Comparison of ENCODE assay signal across 27 cellular contexts in the genomic region with DNA sequence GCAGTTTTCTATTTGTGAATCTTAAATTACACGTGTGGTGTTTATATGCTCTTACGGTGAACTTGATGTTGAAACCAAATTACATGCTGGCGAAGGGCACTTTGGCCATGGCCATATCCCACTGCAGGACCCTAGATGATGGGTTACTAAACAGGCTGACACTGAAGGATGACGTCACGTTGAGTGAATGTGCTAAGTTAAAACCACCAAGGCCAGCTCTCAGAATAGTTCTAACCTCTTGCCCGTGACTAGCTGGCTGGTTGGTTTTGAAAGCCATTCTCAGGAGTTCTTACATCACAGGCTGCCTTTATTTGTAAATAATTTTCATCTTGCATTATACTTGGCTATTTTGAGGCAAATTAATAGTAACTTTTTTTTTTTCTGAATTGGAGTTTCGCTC. TPM values are rescaled to one million over a fixed set of nuclear protein-coding genes. Genes with fewer than 3 reads are reported as not detected.
DNase-seq lines count a peak whose midpoint lies in the region; ATAC-seq and TF ChIP-seq lines count a peak whose summit lies in the region.
"Had no signal": no experiment of that assay in that cellular context is flagged by ENCODE, and none has a peak within 500 bp of the region (broad histone marks: within the 10 kb centered on the region; RNA-seq: fewer than 3 reads in every experiment).

No MANE protein-coding gene starts in this region.

- peaks cover 0 to 8% (median 0%) of the 10 kb centered on the region in 3 donors for H3K27me3 Mint-ChIP-seq in CD14-positive monocyte (ENCODE audit: low read depth in 3 of 3)
- H3K27me3 Mint-ChIP-seq in activated T-helper 17 cell treated with anti-CD3 and anti-CD28 coated beads, Interleukin-2, amount 50 U/mL, for 72 hours: no peaks in the 10 kb centered on the region
- H3K27me3 Mint-ChIP-seq in GM23338 (ENCODE audit: insufficient read depth, low read depth, poor library complexity): peaks cover 2% of the 10 kb centered on the region
- H3K27me3 Mint-ChIP-seq: activated B cell treated with CpG ODN at 0.5 μM for 24 hours had no signal

- no peaks in the 10 kb centered on the region for H4K20me1 ChIP-seq in GM23338 (replicated peaks; ENCODE audit: insufficient read depth)

- H3F3A ChIP-seq in GM23338 (replicated peaks; ENCODE audit: low read depth): no peaks in the 10 kb centered on the region

- peak; percentile 31 for ATAC-seq in activated T-helper 17 cell treated with anti-CD3 and anti-CD28 coated beads, Interleukin-2, amount 50 U/mL, for 72 hours (replicated peaks)
- no peak for ATAC-seq in left cardiac atrium
- no peak for ATAC-seq in GM23338
- ATAC-seq: CD8-positive, alpha-beta T cell; HepG2; right cardiac atrium had no signal

- intact Hi-C loops in CD14-positive monocyte (cut with micrococcal nuclease): loop anchor here in 1 of 2 donors (10.0 kb wide), 1 partner anchor 54 kb away; no protein-coding TSS in a partner anchor
- intact Hi-C loops in left cardiac atrium (cut with DNase I): no loop called here

- TF ChIP-seq CTCF in CD14-positive monocyte (IDR thresholded peaks at IDR 0.05) (no peak), neutrophil (IDR thresholded peaks at IDR 0.05) (no peak), GM23338 (conservative IDR thresholded peaks at IDR 0.05; ENCODE audit: low read depth in 2 of 2) (no peak), BE2C (IDR thresholded peaks at IDR 0.05; ENCODE audit: low read depth, low read length) (no peak)

- H3K9me3 ChIP-seq in neutrophil (no peaks in the 10 kb centered on the region), BE2C (no peaks in the 10 kb centered on the region)
- H3K9me3 ChIP-seq: breast epithelium, testis had no signal

- H3K4me2 ChIP-seq in GM23338: no peak overlapping the region

- peak overlapping the region; percentile 98 for H3K27ac ChIP-seq in neutrophil
- H3K27ac ChIP-seq in GM23338 (ENCODE audit: low read depth): no peak overlapping the region
- H3K27ac ChIP-seq: breast epithelium, epithelial cell of prostate, GM23248, parathyroid adenoma, testis had no signal

- no peak overlapping the region for H3K4me3 ChIP-seq in neutrophil (ENCODE audit: low read depth in 1 of 2, low read length in 1 of 2)
- no peak overlapping the region for H3K4me3 ChIP-seq in GM23338
- H3K4me3 ChIP-seq in BE2C (ENCODE audit: low read depth, low read length): no peak overlapping the region
- H3K4me3 ChIP-seq: breast epithelium, GM23248, testis had no signal

- H3K36me3 Mint-ChIP-seq in CD14-positive monocyte: peaks cover 18 to 19% of the 10 kb centered on the region in 2 donors
- H3K36me3 Mint-ChIP-seq in activated T-helper 17 cell treated with anti-CD3 and anti-CD28 coated beads, Interleukin-2, amount 50 U/mL, for 72 hours (ENCODE audit: low read depth): peaks cover 89% of the 10 kb centered on the region
- peaks cover 78% of the 10 kb centered on the region for H3K36me3 Mint-ChIP-seq in GM23338 (ENCODE audit: low read depth)

- no peak overlapping the region for H2AFZ ChIP-seq in GM23338
- H2AFZ ChIP-seq: GM23248, parathyroid adenoma had no signal

- peaks cover 47% of the 10 kb centered on the region for H3K4me1 Mint-ChIP-seq in CD14-positive monocyte
- H3K4me1 Mint-ChIP-seq in activated T-helper 17 cell treated with anti-CD3 and anti-CD28 coated beads, Interleukin-2, amount 50 U/mL, for 72 hours: no peaks in the 10 kb centered on the region
- H3K4me1 Mint-ChIP-seq in GM23338: peaks cover 9% of the 10 kb centered on the region; the same call in 2 of the 3 replicates
- H3K4me1 Mint-ChIP-seq: nephron progenitor cell had no signal

- H3K9me3 Mint-ChIP-seq in CD14-positive monocyte (peaks cover 0 to 2% (median 0%) of the 10 kb centered on the region in 7 donors), GM23338 (no peaks in the 10 kb centered on the region)
- H3K9me3 Mint-ChIP-seq in activated T-helper 17 cell treated with anti-CD3 and anti-CD28 coated beads, Interleukin-2, amount 50 U/mL, for 72 hours: no peaks in the 10 kb centered on the region
- H3K9me3 Mint-ChIP-seq: activated B cell treated with CpG ODN at 0.5 μM for 24 hours; activated naive CD4-positive, alpha-beta T cell treated with anti-CD3 and anti-CD28 coated beads for 36 hours; activated T-cell treated with anti-CD3 and anti-CD28 coated beads, Interleukin-2, amount 50 U/mL, for 4 hours; CD8-positive, alpha-beta T cell; nephron progenitor cell had no signal

- peak; percentile 3 for DNase-seq in NK-92 treated with Interleukin-12 subunit alpha and Interleukin-12 subunit beta, amount 100 ng/mL, for 24 hours (lab: John Stamatoyannopoulos, UW)
- DNase-seq in NK-92 (lab: John Stamatoyannopoulos, UW; ENCODE audit: unreplicated experiment) (no peak), CD14-positive monocyte (ENCODE audit: low spot score) (peak; percentile 51), left cardiac atrium (no peak), GM23338 (ENCODE audit: low spot score) (no peak), BE2C (no peak)
- DNase-seq: 8988T; activated B cell treated with CpG ODN at 0.5 μM for 24 hours; activated naive CD4-positive, alpha-beta T cell treated with anti-CD3 and anti-CD28 coated beads for 36 hours; activated T-cell treated with anti-CD3 and anti-CD28 coated beads, Interleukin-2, amount 50 U/mL, for 4 hours; CD8-positive, alpha-beta T cell; effector CD8-positive, alpha-beta T cell; GM23248; islet precursor cell; NCI-H1092 treated with DMSO at 0.1 percent for 48 hours; NCI-H1930; NCI-H526; nephron progenitor cell; right cardiac atrium; stimulated activated CD4-positive, alpha-beta T cell treated with anti-CD3 and anti-CD28 coated beads, Interleukin-4, amount 100 ng/mL, for 1 hour; testis had no signal

- H3K27me3 ChIP-seq in neutrophil (no peaks in the 10 kb centered on the region), GM23338 (ENCODE audit: insufficient read depth) (no peaks in the 10 kb centered on the region), BE2C (no peaks in the 10 kb centered on the region)
- H3K27me3 ChIP-seq: testis had no signal

- H3K4me3 Mint-ChIP-seq in CD14-positive monocyte: no peak overlapping the region
- H3K4me3 Mint-ChIP-seq in activated T-helper 17 cell treated with anti-CD3 and anti-CD28 coated beads, Interleukin-2, amount 50 U/mL, for 72 hours: peak overlapping the region; percentile 10
- H3K4me3 Mint-ChIP-seq in GM23338: no peak overlapping the region
- H3K4me3 Mint-ChIP-seq: activated B cell treated with CpG ODN at 0.5 μM for 24 hours; activated naive CD4-positive, alpha-beta T cell treated with anti-CD3 and anti-CD28 coated beads for 36 hours; activated T-cell treated with anti-CD3 and anti-CD28 coated beads, Interleukin-2, amount 50 U/mL, for 4 hours; CD8-positive, alpha-beta T cell; nephron progenitor cell had no signal

- no peaks in the 10 kb centered on the region for H3K9me2 ChIP-seq in GM23338 (ENCODE audit: insufficient read depth)

- peaks cover 70 to 81% of the 10 kb centered on the region in 2 experiments for H3K4me1 ChIP-seq in neutrophil (ENCODE audit: control insufficient read depth in 1 of 2, insufficient read depth in 1 of 2, low read depth in 1 of 2, low read length in 1 of 2)
- no peaks in the 10 kb centered on the region; the same call in 1 of the 2 replicates for H3K4me1 ChIP-seq in GM23338 (ENCODE audit: insufficient read depth)
- no peaks in the 10 kb centered on the region; the same call in 1 of the 2 replicates for H3K4me1 ChIP-seq in BE2C
- H3K4me1 ChIP-seq: breast epithelium, parathyroid adenoma, testis had no signal

- H3K36me3 ChIP-seq in neutrophil (no peaks in the 10 kb centered on the region), GM23338 (ENCODE audit: insufficient read depth) (peaks cover 4% of the 10 kb centered on the region), BE2C (no peaks in the 10 kb centered on the region; the same call in none of the 2 replicates)
- H3K36me3 ChIP-seq: breast epithelium had no signal

- H3K79me2 ChIP-seq in GM23338 (replicated peaks; ENCODE audit: insufficient read depth): no peaks in the 10 kb centered on the region
- H3K79me2 ChIP-seq: parathyroid adenoma had no signal

- H3K27ac Mint-ChIP-seq in CD14-positive monocyte (peak overlapping the region; percentile 54 to 92 (median 79)), GM23338 (no peak overlapping the region)
- no peak overlapping the region for H3K27ac Mint-ChIP-seq in activated T-helper 17 cell treated with anti-CD3 and anti-CD28 coated beads, Interleukin-2, amount 50 U/mL, for 72 hours
- H3K27ac Mint-ChIP-seq: activated B cell treated with CpG ODN at 0.5 μM for 24 hours; CD8-positive, alpha-beta T cell; nephron progenitor cell had no signal

RNA-seq across cellular contexts. Expression of gene PHEX, which starts 41.3 kb away (rescaled TPM):
- polyA plus RNA-seq in CD14-positive monocyte (not detected), GM23338 (2016; fragmentation: Nextera tagmentation; extraction: Ambion mirVana) (0.05 and 0.07 TPM in 2 replicates)
- 1 to 10 TPM in 1 of 2 donors, under 1 TPM in 1; 0.19 to 1.9 TPM for total RNA-seq in activated T-helper 17 cell treated with anti-CD3 and anti-CD28 coated beads, Interleukin-2, amount 50 U/mL, for 72 hours
- under 1 TPM in 1 of 2 donors, not detected in 1; 0.29 TPM for total RNA-seq in left cardiac atrium
- total RNA-seq in GM23338 (2014; rRNA removed; shearing (Covaris generic)): 0.21 TPM in 1 of 2 replicates, not detected in the other
- polyA plus RNA-seq in BE2C (2012; ENCODE audit: insufficient read depth, insufficient read length, low read depth): 0.40 TPM

RNA-seq across cellular contexts. Expression of gene SMS, which starts 50.3 kb away (rescaled TPM):
- polyA plus RNA-seq in CD14-positive monocyte: 10 to 100 TPM; 70.8 to 75.4 TPM
- total RNA-seq in activated T-helper 17 cell treated with anti-CD3 and anti-CD28 coated beads, Interleukin-2, amount 50 U/mL, for 72 hours: 100 to 1,000 TPM; 102 to 109 TPM
- total RNA-seq in left cardiac atrium: 10 to 100 TPM; 49.0 to 64.7 TPM
- total RNA-seq in GM23338 (2014; rRNA removed; shearing (Covaris generic)): 168 and 185 TPM in 2 replicates
- 246 and 274 TPM in 2 replicates for polyA plus RNA-seq in GM23338 (2016; fragmentation: Nextera tagmentation; extraction: Ambion mirVana)
- polyA plus RNA-seq in BE2C (2012; ENCODE audit: insufficient read depth, insufficient read length, low read depth): 56.0 TPM

Comparison
In these comparisons a context has a peak if more than half of its experiments do, and no peak if none do; other contexts are left out.
1. DNase-seq: peak in NK-92 treated with Interleukin-12 subunit alpha and Interleukin-12 subunit beta, amount 100 ng/mL, for 24 hours (single experiment) and CD14-positive monocyte (single experiment); none in NK-92 (single experiment), left cardiac atrium (single experiment), GM23338 (single experiment) and BE2C (single experiment).
2. H3K27ac Mint-ChIP-seq: peak in CD14-positive monocyte (7 of 7); none in activated T-helper 17 cell treated with anti-CD3 and anti-CD28 coated beads, Interleukin-2, amount 50 U/mL, for 72 hours (single experiment) and GM23338 (single experiment).